8 cellular contexts compared by ENCODE assay signal in the genomic region with DNA sequence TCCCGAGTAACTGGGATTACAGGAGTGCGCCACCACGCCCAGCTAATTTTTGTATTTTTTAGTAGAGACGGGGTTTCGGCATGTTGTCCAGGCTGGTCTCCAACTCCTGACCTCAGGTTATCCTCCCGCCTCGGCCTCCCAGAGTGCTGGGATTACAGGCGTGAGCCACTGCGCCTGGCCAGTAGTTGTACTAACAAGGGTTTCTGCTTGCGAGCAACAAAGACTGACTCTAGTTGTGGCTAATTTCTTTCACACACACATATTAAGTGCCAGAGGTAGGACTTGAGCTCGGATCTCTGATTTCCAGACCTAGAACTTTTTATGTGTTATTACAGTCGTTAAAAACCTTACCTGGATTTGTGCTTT. TPM values are rescaled to one million over a fixed set of nuclear protein-coding genes. Genes with fewer than 3 reads are reported as not detected.
DNase-seq lines count a peak whose midpoint lies in the region; ATAC-seq and TF ChIP-seq lines count a peak whose summit lies in the region.

No MANE protein-coding gene starts in this region.

- no peaks in the 10 kb centered on the region for H3K9me3 ChIP-seq in HAP-1
- H3K9me3 ChIP-seq in hepatocyte (ENCODE audit: low read depth), result no peaks in the 10 kb centered on the region

- no peak for ATAC-seq in HG02763 (IDR thresholded peaks at IDR 0.05; ENCODE audit: unreplicated experiment)

- peak overlapping the region; percentile 88 for H3K4me2 ChIP-seq in hepatocyte

- 40% methylated on average over 12 of the region's 12 CpGs for WGBS in hepatocyte (ENCODE audit: low lambda C conversion rate, missing lambda C conversion rate)

- intact Hi-C loops in activated CD4-positive, alpha-beta memory T cell treated with anti-CD3 and anti-CD28 coated beads for 36 hours (cut with micrococcal nuclease), result loop anchor here (2.0 to 5.0 kb wide), 3 partner anchors 87 to 431 kb away; no protein-coding TSS in a partner anchor

- DNase-seq in HAP-1 (ENCODE audit: low spot score in 2 of 2) (peak in 1 of 2 experiments; percentile 28), hepatocyte (ENCODE audit: low spot score) (no peak), NCI-H748 treated with DMSO at 0.1 percent for 48 hours (lab: John Stamatoyannopoulos, UW) (no peak), ACHN (no peak)
- no peak for DNase-seq in activated CD4-positive, alpha-beta memory T cell treated with anti-CD3 and anti-CD28 coated beads for 36 hours
- no peak for DNase-seq in stimulated activated CD4-positive, alpha-beta T cell treated with anti-CD3 and anti-CD28 coated beads, Interleukin-12 subunit alpha, Interleukin-12 subunit beta, amount 100 ng/mL, for 4 hours

- H3K27ac ChIP-seq in hepatocyte (peak overlapping the region; percentile 80), skin epidermis (peak overlapping the region in 16 of 21 experiments; percentile 33 to 88 (median 79))

- peaks cover 24% of the 10 kb centered on the region for H3K4me1 Mint-ChIP-seq in activated CD4-positive, alpha-beta memory T cell treated with anti-CD3 and anti-CD28 coated beads for 36 hours (ENCODE audit: low read depth)

- no peak for TF ChIP-seq CTCF in hepatocyte (IDR thresholded peaks at IDR 0.05; ENCODE audit: poor library complexity)

- peaks cover 48% of the 10 kb centered on the region for H3K79me2 ChIP-seq in hepatocyte

- H3K9me2 ChIP-seq in hepatocyte (replicated peaks; ENCODE audit: insufficient read depth), result no peaks in the 10 kb centered on the region

- peak overlapping the region; percentile 95 for H3K4me3 Mint-ChIP-seq in activated CD4-positive, alpha-beta memory T cell treated with anti-CD3 and anti-CD28 coated beads for 36 hours

- in situ Hi-C loops in HAP-1 (cut with MboI; ENCODE audit: low sequenced_read_pairs) (no loop called here), ACHN (cut with HindIII; ENCODE audit: low pct_ligation_motif_present, low pct_unique_long_range_greater_than_20kb, low sequenced_read_pairs) (no loop called here)

- H3K36me3 Mint-ChIP-seq in activated CD4-positive, alpha-beta memory T cell treated with anti-CD3 and anti-CD28 coated beads for 36 hours, result no peaks in the 10 kb centered on the region

- H3K4me1 ChIP-seq in HAP-1 (peaks cover 10% of the 10 kb centered on the region), hepatocyte (ENCODE audit: insufficient read depth) (peaks cover 4% of the 10 kb centered on the region)

- H3K36me3 ChIP-seq in HAP-1 (replicated peaks) (no peaks in the 10 kb centered on the region; the same call in 1 of the 2 replicates), hepatocyte (replicated peaks; ENCODE audit: insufficient read depth, low read depth) (no peaks in the 10 kb centered on the region)

- H3K9me3 Mint-ChIP-seq in activated CD4-positive, alpha-beta memory T cell treated with anti-CD3 and anti-CD28 coated beads for 36 hours, result no peaks in the 10 kb centered on the region

- peaks cover 26% of the 10 kb centered on the region for H4K20me1 ChIP-seq in hepatocyte (ENCODE audit: insufficient read depth, poor library complexity, severe bottlenecking)

- no peaks in the 10 kb centered on the region for H3K27me3 Mint-ChIP-seq in activated CD4-positive, alpha-beta memory T cell treated with anti-CD3 and anti-CD28 coated beads for 36 hours

- H3K27ac Mint-ChIP-seq in activated CD4-positive, alpha-beta memory T cell treated with anti-CD3 and anti-CD28 coated beads for 36 hours, result no peak overlapping the region

- no peaks in the 10 kb centered on the region for H3K27me3 ChIP-seq in HAP-1 (ENCODE audit: low read depth)
- no peaks in the 10 kb centered on the region for H3K27me3 ChIP-seq in hepatocyte

- POLR2A ChIA-PET in activated CD4-positive, alpha-beta memory T cell treated with anti-CD3 and anti-CD28 coated beads for 36 hours (lab: Charles Lee), result no interaction called here

- CTCF ChIA-PET in activated CD4-positive, alpha-beta memory T cell treated with anti-CD3 and anti-CD28 coated beads for 36 hours (lab: Charles Lee), result interaction anchor here (1.3 kb wide), 1 partner anchor 484 kb away, joined by 3 read pairs; no protein-coding TSS in a partner anchor

- peak overlapping the region; percentile 99 for H2AFZ ChIP-seq in hepatocyte

- H3K4me3 ChIP-seq in HAP-1, result peak overlapping the region; percentile 80
- H3K4me3 ChIP-seq in hepatocyte, result peak overlapping the region; percentile 92
- H3K4me3 ChIP-seq in skin epidermis, result peak overlapping the region; percentile 71 to 99 (median 83)

RNA-seq across cellular contexts. Expression of a gene that starts 0.6 kb away (rescaled TPM):
- total RNA-seq in activated CD4-positive, alpha-beta memory T cell treated with anti-CD3 and anti-CD28 coated beads for 36 hours, result 1 to 10 TPM; 7.9 to 8.2 TPM
- 19.5 and 28.2 TPM in 2 replicates for total RNA-seq in hepatocyte
- polyA plus RNA-seq in hepatocyte, result 23.6 and 25.7 TPM in 2 replicates
